ENCODE assay signal across 19 cellular contexts in the genomic region with DNA sequence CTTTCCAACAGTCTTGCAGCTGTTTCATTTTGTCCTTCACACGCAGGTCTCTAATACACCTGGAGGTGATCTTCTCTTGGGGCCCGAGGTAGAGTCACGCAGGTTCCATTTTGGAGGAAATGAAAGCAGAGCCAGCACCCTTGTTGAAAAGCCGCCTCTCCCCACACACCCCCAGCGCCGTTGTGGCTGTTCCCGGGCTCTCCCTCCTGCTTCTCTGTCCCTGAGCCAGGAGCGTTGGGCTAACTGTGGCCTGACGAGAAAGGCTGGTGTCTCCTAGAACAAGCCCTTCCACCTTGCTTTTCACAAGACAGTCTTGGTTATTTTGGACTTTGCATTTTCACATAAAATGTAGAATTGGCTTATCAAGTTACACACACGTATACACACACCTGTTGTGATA. TPM values are rescaled to one million over a fixed set of nuclear protein-coding genes. Genes with fewer than 3 reads are reported as not detected.
DNase-seq lines count a peak whose midpoint lies in the region; ATAC-seq and TF ChIP-seq lines count a peak whose summit lies in the region.
"Had no signal": no experiment of that assay in that cellular context is flagged by ENCODE, and none has a peak within 500 bp of the region (broad histone marks: within the 10 kb centered on the region; RNA-seq: fewer than 3 reads in every experiment).

No MANE protein-coding gene starts in this region.

- POLR2A ChIA-PET in activated CD4-positive, alpha-beta T cell treated with anti-CD3 and anti-CD28 coated beads, Interleukin-2, amount 10 ng/mL, durations not matched to agents 7 days and 5 days (lab: Charles Lee), result no interaction called here
- POLR2A ChIA-PET in activated CD4-positive, alpha-beta T cell treated with anti-CD3 and anti-CD28 coated beads for 36 hours (lab: Charles Lee), result no interaction called here
- POLR2A ChIA-PET in CD4-positive, alpha-beta T cell (lab: Charles Lee), result no interaction called here

- no peaks in the 10 kb centered on the region for H3K27me3 Mint-ChIP-seq in activated CD4-positive, alpha-beta T cell treated with anti-CD3 and anti-CD28 coated beads, Interleukin-2, amount 10 ng/mL, durations not matched to agents 7 days and 5 days
- no peaks in the 10 kb centered on the region for H3K27me3 Mint-ChIP-seq in activated CD4-positive, alpha-beta T cell treated with anti-CD3 and anti-CD28 coated beads for 36 hours
- no peaks in the 10 kb centered on the region for H3K27me3 Mint-ChIP-seq in CD4-positive, alpha-beta T cell

- no peaks in the 10 kb centered on the region for H3K9me3 ChIP-seq in CD4-positive, alpha-beta T cell (ENCODE audit: control insufficient read depth, low read length)
- H3K9me3 ChIP-seq: BLaER1 had no signal

- H3K27ac ChIP-seq in CD4-positive, alpha-beta T cell (ENCODE audit: low read depth, low read length), result no peak overlapping the region
- H3K27ac ChIP-seq: BLaER1 had no signal

- no peak overlapping the region for H3K4me3 Mint-ChIP-seq in activated CD4-positive, alpha-beta T cell treated with anti-CD3 and anti-CD28 coated beads, Interleukin-2, amount 10 ng/mL, durations not matched to agents 7 days and 5 days
- H3K4me3 Mint-ChIP-seq in activated CD4-positive, alpha-beta T cell treated with anti-CD3 and anti-CD28 coated beads for 36 hours, result no peak overlapping the region
- H3K4me3 Mint-ChIP-seq in CD4-positive, alpha-beta T cell, result no peak overlapping the region
- H3K4me3 Mint-ChIP-seq: CD8-positive, alpha-beta memory T cell; H9; IgD-negative memory B cell had no signal

- peaks cover 9% of the 10 kb centered on the region for H3K4me1 Mint-ChIP-seq in activated CD4-positive, alpha-beta T cell treated with anti-CD3 and anti-CD28 coated beads, Interleukin-2, amount 10 ng/mL, durations not matched to agents 7 days and 5 days
- H3K4me1 Mint-ChIP-seq in activated CD4-positive, alpha-beta T cell treated with anti-CD3 and anti-CD28 coated beads for 36 hours, result peaks cover 14% of the 10 kb centered on the region
- peaks cover 21% of the 10 kb centered on the region for H3K4me1 Mint-ChIP-seq in CD4-positive, alpha-beta T cell (ENCODE audit: low read depth)
- H3K4me1 Mint-ChIP-seq: IgD-negative memory B cell had no signal

- peak; percentile 2 for DNase-seq in activated CD4-positive, alpha-beta T cell treated with anti-CD3 and anti-CD28 coated beads, Interleukin-2, amount 10 ng/mL, durations not matched to agents 7 days and 5 days
- no peak for DNase-seq in activated CD4-positive, alpha-beta T cell treated with anti-CD3 and anti-CD28 coated beads for 36 hours
- no peak for DNase-seq in CD4-positive, alpha-beta T cell
- DNase-seq in mesenteric fat pad (ENCODE audit: low spot score) (peak; percentile 69), SIG-M5 treated with dmso at 0.1 percent for 504 hours (lab: John Stamatoyannopoulos, UW; ENCODE audit: unreplicated experiment) (no peak), cerebellar nuclear complex (lab: John Stamatoyannopoulos, UW) (no peak)
- peak; percentile 2 for DNase-seq in stimulated activated CD8-positive, alpha-beta memory T cell treated with anti-CD3 and anti-CD28 coated beads, Interleukin-4, amount 100 ng/mL, for 48 hours
- DNase-seq: CD8-positive, alpha-beta memory T cell; DMS79 treated with DMSO at 0.1 percent for 48 hours; H9; Kasumi-1; NCI-H1105; NCI-H1694 treated with DMSO at 0.1 percent for 48 hours; NCI-H2107; NCI-H226; NCI-H526 had no signal

- TF ChIP-seq CTCF in CD4-positive, alpha-beta T cell (IDR thresholded peaks at IDR 0.05), result no peak

- H3K27me3 ChIP-seq in CD4-positive, alpha-beta T cell (ENCODE audit: control insufficient read depth, insufficient read depth, low read length), result no peaks in the 10 kb centered on the region
- H3K27me3 ChIP-seq: BLaER1 had no signal

- intact Hi-C loops in activated CD4-positive, alpha-beta T cell treated with anti-CD3 and anti-CD28 coated beads for 36 hours (cut with DNase I, micrococcal nuclease), result no loop called here
- intact Hi-C loops in CD4-positive, alpha-beta T cell (cut with DNase I, micrococcal nuclease), result loop anchor here in 1 of 2 experiments (10.0 kb wide), 2 partner anchors 60 to 140 kb away; a partner anchor contains a TSS

- CTCF ChIA-PET in activated CD4-positive, alpha-beta T cell treated with anti-CD3 and anti-CD28 coated beads, Interleukin-2, amount 10 ng/mL, durations not matched to agents 7 days and 5 days (lab: Charles Lee), result no interaction called here
- CTCF ChIA-PET in activated CD4-positive, alpha-beta T cell treated with anti-CD3 and anti-CD28 coated beads for 36 hours (lab: Charles Lee), result no interaction called here
- CTCF ChIA-PET in CD4-positive, alpha-beta T cell (lab: Charles Lee), result no interaction called here

- H3K27ac Mint-ChIP-seq in activated CD4-positive, alpha-beta T cell treated with anti-CD3 and anti-CD28 coated beads, Interleukin-2, amount 10 ng/mL, durations not matched to agents 7 days and 5 days, result no peak overlapping the region
- H3K27ac Mint-ChIP-seq in activated CD4-positive, alpha-beta T cell treated with anti-CD3 and anti-CD28 coated beads for 36 hours, result no peak overlapping the region
- peak overlapping the region; percentile 3 for H3K27ac Mint-ChIP-seq in CD4-positive, alpha-beta T cell
- H3K27ac Mint-ChIP-seq: CD8-positive, alpha-beta memory T cell; H9 had no signal

- no peak for ATAC-seq in activated CD4-positive, alpha-beta T cell treated with anti-CD3 and anti-CD28 coated beads for 36 hours
- no peak for ATAC-seq in CD4-positive, alpha-beta T cell (ENCODE audit: poor library complexity)
- ATAC-seq in GM21423 (IDR thresholded peaks at IDR 0.05; ENCODE audit: unreplicated experiment), result no peak

- no peaks in the 10 kb centered on the region for H3K9me3 Mint-ChIP-seq in activated CD4-positive, alpha-beta T cell treated with anti-CD3 and anti-CD28 coated beads, Interleukin-2, amount 10 ng/mL, durations not matched to agents 7 days and 5 days
- no peaks in the 10 kb centered on the region for H3K9me3 Mint-ChIP-seq in activated CD4-positive, alpha-beta T cell treated with anti-CD3 and anti-CD28 coated beads for 36 hours (ENCODE audit: low read depth)
- no peaks in the 10 kb centered on the region for H3K9me3 Mint-ChIP-seq in CD4-positive, alpha-beta T cell
- H3K9me3 Mint-ChIP-seq: CD8-positive, alpha-beta memory T cell; H9 had no signal

- H3K36me3 Mint-ChIP-seq in activated CD4-positive, alpha-beta T cell treated with anti-CD3 and anti-CD28 coated beads, Interleukin-2, amount 10 ng/mL, durations not matched to agents 7 days and 5 days (ENCODE audit: low read depth), result no peaks in the 10 kb centered on the region
- no peaks in the 10 kb centered on the region for H3K36me3 Mint-ChIP-seq in activated CD4-positive, alpha-beta T cell treated with anti-CD3 and anti-CD28 coated beads for 36 hours (ENCODE audit: low read depth)
- no peaks in the 10 kb centered on the region for H3K36me3 Mint-ChIP-seq in CD4-positive, alpha-beta T cell (ENCODE audit: low read depth)
- H3K36me3 Mint-ChIP-seq: CD8-positive, alpha-beta memory T cell; IgD-negative memory B cell had no signal

RNA-seq across cellular contexts. Expression of a gene that starts 16.3 kb away (rescaled TPM):
- total RNA-seq in activated CD4-positive, alpha-beta T cell treated with anti-CD3 and anti-CD28 coated beads, Interleukin-2, amount 10 ng/mL, durations not matched to agents 7 days and 5 days, result 1 to 10 TPM; 6.1 to 8.6 TPM
- under 1 TPM; 0.69 to 0.78 TPM for total RNA-seq in activated CD4-positive, alpha-beta T cell treated with anti-CD3 and anti-CD28 coated beads for 36 hours
- 10 to 100 TPM; 42.0 to 42.7 TPM for total RNA-seq in CD4-positive, alpha-beta T cell
- total RNA-seq in mesenteric fat pad, result 58.0 TPM

Comparison
In these comparisons a context has a peak if more than half of its experiments do, and no peak if none do; other contexts are left out.
1. DNase-seq: peak in activated CD4-positive, alpha-beta T cell treated with anti-CD3 and anti-CD28 coated beads, Interleukin-2, amount 10 ng/mL, durations not matched to agents 7 days and 5 days (single experiment), mesenteric fat pad (single experiment) and stimulated activated CD8-positive, alpha-beta memory T cell treated with anti-CD3 and anti-CD28 coated beads, Interleukin-4, amount 100 ng/mL, for 48 hours (single experiment); none in activated CD4-positive, alpha-beta T cell treated with anti-CD3 and anti-CD28 coated beads for 36 hours (single experiment), CD4-positive, alpha-beta T cell (0 of 10), SIG-M5 treated with dmso at 0.1 percent for 504 hours (single experiment) and cerebellar nuclear complex (0 of 2).
2. RNA of a gene that starts 16.3 kb away (total RNA-seq): 58.0 TPM in mesenteric fat pad (single experiment), 42.0 to 42.7 TPM in CD4-positive, alpha-beta T cell and 6.1 to 8.6 TPM in activated CD4-positive, alpha-beta T cell treated with anti-CD3 and anti-CD28 coated beads, Interleukin-2, amount 10 ng/mL, durations not matched to agents 7 days and 5 days; 0.69 to 0.78 TPM in activated CD4-positive, alpha-beta T cell treated with anti-CD3 and anti-CD28 coated beads for 36 hours; every median in the first group is over 4 times any median in the second.